Comparison of ENCODE assay signal across 1 cellular context in the genomic region with DNA sequence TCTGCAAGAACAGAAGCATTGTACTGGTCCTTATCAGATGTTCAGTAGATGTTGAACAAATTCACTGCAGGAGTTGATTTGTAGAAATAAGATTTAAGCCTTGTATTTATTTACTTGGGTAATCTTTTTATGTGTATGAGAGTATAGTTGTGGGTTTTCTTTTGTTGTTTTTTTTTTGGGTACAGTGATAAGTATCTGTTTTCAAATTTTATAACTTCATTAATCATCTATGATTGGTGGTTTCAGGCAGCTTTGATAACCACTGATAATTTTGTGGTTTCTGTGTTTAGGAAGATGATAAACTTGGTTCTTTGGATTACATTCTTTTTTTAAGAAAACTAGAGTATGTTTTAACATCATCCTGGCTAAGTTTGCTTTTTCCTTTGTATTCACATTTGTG.
TF ChIP-seq lines count a peak whose summit lies in the region.

No MANE protein-coding gene starts in this region.

TF ChIP-seq in SK-N-SH, 30 proteins besides CTCF, POLR2A, EP300 and RAD21 (continued from another document):
- TF ChIP-seq, protein P1, sequence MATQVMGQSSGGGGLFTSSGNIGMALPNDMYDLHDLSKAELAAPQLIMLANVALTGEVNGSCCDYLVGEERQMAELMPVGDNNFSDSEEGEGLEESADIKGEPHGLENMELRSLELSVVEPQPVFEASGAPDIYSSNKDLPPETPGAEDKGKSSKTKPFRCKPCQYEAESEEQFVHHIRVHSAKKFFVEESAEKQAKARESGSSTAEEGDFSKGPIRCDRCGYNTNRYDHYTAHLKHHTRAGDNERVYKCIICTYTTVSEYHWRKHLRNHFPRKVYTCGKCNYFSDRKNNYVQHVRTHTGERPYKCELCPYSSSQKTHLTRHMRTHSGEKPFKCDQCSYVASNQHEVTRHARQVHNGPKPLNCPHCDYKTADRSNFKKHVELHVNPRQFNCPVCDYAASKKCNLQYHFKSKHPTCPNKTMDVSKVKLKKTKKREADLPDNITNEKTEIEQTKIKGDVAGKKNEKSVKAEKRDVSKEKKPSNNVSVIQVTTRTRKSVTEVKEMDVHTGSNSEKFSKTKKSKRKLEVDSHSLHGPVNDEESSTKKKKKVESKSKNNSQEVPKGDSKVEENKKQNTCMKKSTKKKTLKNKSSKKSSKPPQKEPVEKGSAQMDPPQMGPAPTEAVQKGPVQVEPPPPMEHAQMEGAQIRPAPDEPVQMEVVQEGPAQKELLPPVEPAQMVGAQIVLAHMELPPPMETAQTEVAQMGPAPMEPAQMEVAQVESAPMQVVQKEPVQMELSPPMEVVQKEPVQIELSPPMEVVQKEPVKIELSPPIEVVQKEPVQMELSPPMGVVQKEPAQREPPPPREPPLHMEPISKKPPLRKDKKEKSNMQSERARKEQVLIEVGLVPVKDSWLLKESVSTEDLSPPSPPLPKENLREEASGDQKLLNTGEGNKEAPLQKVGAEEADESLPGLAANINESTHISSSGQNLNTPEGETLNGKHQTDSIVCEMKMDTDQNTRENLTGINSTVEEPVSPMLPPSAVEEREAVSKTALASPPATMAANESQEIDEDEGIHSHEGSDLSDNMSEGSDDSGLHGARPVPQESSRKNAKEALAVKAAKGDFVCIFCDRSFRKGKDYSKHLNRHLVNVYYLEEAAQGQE (IDR thresholded peaks at IDR 0.05; ENCODE audit: low read depth, low read length) = no peak
- TF ChIP-seq MEF2A (IDR thresholded peaks at IDR 0.05; ENCODE audit: borderline replicate concordance, low read depth) = no peak
